In the genomic region with DNA sequence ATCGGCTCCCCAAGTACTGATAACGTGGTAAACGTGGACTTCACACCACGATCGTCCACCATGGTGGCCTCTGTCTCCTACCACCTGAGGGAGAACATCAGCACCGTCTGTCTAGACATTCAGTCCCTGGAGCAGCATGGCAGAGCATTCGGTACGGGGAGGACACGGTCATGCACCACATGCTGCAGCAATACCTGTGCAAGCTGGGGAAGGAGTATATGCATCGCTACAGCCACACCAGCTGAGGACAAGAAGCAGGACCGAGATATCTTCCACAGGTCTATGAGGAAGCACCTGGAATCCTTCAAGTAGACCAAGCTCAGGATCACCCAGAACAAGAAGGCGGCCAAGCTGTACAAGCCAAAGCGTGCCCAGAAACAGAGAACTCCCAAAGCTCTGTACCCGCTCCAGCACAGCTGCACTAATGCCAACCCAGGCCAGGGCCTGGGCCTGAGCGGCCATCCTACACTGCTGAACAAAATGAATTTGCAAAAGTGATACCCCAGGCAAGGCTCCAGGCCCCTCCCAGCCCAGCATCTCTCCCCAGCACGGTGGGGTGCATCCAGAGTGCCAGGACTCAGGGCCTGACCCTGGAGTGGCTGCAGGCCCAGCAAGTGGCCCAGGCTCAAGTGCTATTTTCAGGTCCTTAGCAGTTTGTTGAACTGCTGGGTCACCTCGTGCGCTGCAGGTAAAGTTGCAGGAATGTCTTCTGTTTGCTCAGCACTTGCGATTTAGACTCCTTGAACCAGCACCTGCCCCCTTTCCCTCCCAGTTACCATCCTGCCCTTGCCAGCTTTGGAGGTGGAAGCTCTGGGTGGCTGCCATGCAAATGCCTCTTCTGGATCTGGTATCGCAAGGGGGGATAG, we compare ENCODE assay signal across 1 cellular context.
TF ChIP-seq lines count a peak whose summit lies in the region.

No MANE protein-coding gene starts in this region.

TF ChIP-seq in K562, 482 proteins besides CTCF, POLR2A, EP300 and RAD21 (continued from another document and continues in another):
- TF ChIP-seq, protein P1, sequence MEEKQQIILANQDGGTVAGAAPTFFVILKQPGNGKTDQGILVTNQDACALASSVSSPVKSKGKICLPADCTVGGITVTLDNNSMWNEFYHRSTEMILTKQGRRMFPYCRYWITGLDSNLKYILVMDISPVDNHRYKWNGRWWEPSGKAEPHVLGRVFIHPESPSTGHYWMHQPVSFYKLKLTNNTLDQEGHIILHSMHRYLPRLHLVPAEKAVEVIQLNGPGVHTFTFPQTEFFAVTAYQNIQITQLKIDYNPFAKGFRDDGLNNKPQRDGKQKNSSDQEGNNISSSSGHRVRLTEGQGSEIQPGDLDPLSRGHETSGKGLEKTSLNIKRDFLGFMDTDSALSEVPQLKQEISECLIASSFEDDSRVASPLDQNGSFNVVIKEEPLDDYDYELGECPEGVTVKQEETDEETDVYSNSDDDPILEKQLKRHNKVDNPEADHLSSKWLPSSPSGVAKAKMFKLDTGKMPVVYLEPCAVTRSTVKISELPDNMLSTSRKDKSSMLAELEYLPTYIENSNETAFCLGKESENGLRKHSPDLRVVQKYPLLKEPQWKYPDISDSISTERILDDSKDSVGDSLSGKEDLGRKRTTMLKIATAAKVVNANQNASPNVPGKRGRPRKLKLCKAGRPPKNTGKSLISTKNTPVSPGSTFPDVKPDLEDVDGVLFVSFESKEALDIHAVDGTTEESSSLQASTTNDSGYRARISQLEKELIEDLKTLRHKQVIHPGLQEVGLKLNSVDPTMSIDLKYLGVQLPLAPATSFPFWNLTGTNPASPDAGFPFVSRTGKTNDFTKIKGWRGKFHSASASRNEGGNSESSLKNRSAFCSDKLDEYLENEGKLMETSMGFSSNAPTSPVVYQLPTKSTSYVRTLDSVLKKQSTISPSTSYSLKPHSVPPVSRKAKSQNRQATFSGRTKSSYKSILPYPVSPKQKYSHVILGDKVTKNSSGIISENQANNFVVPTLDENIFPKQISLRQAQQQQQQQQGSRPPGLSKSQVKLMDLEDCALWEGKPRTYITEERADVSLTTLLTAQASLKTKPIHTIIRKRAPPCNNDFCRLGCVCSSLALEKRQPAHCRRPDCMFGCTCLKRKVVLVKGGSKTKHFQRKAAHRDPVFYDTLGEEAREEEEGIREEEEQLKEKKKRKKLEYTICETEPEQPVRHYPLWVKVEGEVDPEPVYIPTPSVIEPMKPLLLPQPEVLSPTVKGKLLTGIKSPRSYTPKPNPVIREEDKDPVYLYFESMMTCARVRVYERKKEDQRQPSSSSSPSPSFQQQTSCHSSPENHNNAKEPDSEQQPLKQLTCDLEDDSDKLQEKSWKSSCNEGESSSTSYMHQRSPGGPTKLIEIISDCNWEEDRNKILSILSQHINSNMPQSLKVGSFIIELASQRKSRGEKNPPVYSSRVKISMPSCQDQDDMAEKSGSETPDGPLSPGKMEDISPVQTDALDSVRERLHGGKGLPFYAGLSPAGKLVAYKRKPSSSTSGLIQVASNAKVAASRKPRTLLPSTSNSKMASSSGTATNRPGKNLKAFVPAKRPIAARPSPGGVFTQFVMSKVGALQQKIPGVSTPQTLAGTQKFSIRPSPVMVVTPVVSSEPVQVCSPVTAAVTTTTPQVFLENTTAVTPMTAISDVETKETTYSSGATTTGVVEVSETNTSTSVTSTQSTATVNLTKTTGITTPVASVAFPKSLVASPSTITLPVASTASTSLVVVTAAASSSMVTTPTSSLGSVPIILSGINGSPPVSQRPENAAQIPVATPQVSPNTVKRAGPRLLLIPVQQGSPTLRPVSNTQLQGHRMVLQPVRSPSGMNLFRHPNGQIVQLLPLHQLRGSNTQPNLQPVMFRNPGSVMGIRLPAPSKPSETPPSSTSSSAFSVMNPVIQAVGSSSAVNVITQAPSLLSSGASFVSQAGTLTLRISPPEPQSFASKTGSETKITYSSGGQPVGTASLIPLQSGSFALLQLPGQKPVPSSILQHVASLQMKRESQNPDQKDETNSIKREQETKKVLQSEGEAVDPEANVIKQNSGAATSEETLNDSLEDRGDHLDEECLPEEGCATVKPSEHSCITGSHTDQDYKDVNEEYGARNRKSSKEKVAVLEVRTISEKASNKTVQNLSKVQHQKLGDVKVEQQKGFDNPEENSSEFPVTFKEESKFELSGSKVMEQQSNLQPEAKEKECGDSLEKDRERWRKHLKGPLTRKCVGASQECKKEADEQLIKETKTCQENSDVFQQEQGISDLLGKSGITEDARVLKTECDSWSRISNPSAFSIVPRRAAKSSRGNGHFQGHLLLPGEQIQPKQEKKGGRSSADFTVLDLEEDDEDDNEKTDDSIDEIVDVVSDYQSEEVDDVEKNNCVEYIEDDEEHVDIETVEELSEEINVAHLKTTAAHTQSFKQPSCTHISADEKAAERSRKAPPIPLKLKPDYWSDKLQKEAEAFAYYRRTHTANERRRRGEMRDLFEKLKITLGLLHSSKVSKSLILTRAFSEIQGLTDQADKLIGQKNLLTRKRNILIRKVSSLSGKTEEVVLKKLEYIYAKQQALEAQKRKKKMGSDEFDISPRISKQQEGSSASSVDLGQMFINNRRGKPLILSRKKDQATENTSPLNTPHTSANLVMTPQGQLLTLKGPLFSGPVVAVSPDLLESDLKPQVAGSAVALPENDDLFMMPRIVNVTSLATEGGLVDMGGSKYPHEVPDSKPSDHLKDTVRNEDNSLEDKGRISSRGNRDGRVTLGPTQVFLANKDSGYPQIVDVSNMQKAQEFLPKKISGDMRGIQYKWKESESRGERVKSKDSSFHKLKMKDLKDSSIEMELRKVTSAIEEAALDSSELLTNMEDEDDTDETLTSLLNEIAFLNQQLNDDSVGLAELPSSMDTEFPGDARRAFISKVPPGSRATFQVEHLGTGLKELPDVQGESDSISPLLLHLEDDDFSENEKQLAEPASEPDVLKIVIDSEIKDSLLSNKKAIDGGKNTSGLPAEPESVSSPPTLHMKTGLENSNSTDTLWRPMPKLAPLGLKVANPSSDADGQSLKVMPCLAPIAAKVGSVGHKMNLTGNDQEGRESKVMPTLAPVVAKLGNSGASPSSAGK (IDR thresholded peaks at IDR 0.05): no peak
- TF ChIP-seq FOSL1 (tag; conservative IDR thresholded peaks at IDR 0.05) (no peak), EHMT2 (IDR thresholded peaks at IDR 0.05) (no peak), SREBF2 (CRISPR knock-in tag; IDR thresholded peaks at IDR 0.05) (no peak), MED1 (CRISPR knock-in tag; IDR thresholded peaks at IDR 0.05; ENCODE audit: borderline replicate concordance) (peak; percentile 81; the same call in 1 of the 2 replicates), PHTF2 (CRISPR knock-in tag; IDR thresholded peaks at IDR 0.05) (no peak), MXI1 (IDR thresholded peaks at IDR 0.05; ENCODE audit: low read depth, low read length) (no peak), RBM17 (IDR thresholded peaks at IDR 0.05; ENCODE audit: borderline replicate concordance, low read depth, low read length) (no peak), ZNF696 (CRISPR knock-in tag; conservative IDR thresholded peaks at IDR 0.05) (no peak), NCOA2 (IDR thresholded peaks at IDR 0.05; ENCODE audit: partially characterized antibody in 2 of 2) (no peak)
- TF ChIP-seq, protein P2, sequence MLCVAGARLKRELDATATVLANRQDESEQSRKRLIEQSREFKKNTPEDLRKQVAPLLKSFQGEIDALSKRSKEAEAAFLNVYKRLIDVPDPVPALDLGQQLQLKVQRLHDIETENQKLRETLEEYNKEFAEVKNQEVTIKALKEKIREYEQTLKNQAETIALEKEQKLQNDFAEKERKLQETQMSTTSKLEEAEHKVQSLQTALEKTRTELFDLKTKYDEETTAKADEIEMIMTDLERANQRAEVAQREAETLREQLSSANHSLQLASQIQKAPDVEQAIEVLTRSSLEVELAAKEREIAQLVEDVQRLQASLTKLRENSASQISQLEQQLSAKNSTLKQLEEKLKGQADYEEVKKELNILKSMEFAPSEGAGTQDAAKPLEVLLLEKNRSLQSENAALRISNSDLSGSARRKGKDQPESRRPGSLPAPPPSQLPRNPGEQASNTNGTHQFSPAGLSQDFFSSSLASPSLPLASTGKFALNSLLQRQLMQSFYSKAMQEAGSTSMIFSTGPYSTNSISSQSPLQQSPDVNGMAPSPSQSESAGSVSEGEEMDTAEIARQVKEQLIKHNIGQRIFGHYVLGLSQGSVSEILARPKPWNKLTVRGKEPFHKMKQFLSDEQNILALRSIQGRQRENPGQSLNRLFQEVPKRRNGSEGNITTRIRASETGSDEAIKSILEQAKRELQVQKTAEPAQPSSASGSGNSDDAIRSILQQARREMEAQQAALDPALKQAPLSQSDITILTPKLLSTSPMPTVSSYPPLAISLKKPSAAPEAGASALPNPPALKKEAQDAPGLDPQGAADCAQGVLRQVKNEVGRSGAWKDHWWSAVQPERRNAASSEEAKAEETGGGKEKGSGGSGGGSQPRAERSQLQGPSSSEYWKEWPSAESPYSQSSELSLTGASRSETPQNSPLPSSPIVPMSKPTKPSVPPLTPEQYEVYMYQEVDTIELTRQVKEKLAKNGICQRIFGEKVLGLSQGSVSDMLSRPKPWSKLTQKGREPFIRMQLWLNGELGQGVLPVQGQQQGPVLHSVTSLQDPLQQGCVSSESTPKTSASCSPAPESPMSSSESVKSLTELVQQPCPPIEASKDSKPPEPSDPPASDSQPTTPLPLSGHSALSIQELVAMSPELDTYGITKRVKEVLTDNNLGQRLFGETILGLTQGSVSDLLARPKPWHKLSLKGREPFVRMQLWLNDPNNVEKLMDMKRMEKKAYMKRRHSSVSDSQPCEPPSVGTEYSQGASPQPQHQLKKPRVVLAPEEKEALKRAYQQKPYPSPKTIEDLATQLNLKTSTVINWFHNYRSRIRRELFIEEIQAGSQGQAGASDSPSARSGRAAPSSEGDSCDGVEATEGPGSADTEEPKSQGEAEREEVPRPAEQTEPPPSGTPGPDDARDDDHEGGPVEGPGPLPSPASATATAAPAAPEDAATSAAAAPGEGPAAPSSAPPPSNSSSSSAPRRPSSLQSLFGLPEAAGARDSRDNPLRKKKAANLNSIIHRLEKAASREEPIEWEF (CRISPR knock-in tag; IDR thresholded peaks at IDR 0.05): no peak
- TF ChIP-seq, protein P3, sequence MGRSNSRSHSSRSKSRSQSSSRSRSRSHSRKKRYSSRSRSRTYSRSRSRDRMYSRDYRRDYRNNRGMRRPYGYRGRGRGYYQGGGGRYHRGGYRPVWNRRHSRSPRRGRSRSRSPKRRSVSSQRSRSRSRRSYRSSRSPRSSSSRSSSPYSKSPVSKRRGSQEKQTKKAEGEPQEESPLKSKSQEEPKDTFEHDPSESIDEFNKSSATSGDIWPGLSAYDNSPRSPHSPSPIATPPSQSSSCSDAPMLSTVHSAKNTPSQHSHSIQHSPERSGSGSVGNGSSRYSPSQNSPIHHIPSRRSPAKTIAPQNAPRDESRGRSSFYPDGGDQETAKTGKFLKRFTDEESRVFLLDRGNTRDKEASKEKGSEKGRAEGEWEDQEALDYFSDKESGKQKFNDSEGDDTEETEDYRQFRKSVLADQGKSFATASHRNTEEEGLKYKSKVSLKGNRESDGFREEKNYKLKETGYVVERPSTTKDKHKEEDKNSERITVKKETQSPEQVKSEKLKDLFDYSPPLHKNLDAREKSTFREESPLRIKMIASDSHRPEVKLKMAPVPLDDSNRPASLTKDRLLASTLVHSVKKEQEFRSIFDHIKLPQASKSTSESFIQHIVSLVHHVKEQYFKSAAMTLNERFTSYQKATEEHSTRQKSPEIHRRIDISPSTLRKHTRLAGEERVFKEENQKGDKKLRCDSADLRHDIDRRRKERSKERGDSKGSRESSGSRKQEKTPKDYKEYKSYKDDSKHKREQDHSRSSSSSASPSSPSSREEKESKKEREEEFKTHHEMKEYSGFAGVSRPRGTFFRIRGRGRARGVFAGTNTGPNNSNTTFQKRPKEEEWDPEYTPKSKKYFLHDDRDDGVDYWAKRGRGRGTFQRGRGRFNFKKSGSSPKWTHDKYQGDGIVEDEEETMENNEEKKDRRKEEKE (IDR thresholded peaks at IDR 0.05; ENCODE audit: borderline replicate concordance in 1 of 2, control insufficient read depth in 1 of 2, low read depth in 2 of 2, low read length in 1 of 2): peak in 1 of 2 experiments; percentile 53; a peak in 1 of 4 replicates
- TF ChIP-seq, protein P4, sequence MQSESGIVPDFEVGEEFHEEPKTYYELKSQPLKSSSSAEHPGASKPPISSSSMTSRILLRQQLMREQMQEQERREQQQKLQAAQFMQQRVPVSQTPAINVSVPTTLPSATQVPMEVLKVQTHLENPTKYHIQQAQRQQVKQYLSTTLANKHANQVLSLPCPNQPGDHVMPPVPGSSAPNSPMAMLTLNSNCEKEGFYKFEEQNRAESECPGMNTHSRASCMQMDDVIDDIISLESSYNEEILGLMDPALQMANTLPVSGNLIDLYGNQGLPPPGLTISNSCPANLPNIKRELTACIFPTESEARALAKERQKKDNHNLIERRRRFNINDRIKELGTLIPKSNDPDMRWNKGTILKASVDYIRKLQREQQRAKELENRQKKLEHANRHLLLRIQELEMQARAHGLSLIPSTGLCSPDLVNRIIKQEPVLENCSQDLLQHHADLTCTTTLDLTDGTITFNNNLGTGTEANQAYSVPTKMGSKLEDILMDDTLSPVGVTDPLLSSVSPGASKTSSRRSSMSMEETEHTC (IDR thresholded peaks at IDR 0.05): no peak
